Comparison of ENCODE assay signal across 1 cellular context in the genomic region with DNA sequence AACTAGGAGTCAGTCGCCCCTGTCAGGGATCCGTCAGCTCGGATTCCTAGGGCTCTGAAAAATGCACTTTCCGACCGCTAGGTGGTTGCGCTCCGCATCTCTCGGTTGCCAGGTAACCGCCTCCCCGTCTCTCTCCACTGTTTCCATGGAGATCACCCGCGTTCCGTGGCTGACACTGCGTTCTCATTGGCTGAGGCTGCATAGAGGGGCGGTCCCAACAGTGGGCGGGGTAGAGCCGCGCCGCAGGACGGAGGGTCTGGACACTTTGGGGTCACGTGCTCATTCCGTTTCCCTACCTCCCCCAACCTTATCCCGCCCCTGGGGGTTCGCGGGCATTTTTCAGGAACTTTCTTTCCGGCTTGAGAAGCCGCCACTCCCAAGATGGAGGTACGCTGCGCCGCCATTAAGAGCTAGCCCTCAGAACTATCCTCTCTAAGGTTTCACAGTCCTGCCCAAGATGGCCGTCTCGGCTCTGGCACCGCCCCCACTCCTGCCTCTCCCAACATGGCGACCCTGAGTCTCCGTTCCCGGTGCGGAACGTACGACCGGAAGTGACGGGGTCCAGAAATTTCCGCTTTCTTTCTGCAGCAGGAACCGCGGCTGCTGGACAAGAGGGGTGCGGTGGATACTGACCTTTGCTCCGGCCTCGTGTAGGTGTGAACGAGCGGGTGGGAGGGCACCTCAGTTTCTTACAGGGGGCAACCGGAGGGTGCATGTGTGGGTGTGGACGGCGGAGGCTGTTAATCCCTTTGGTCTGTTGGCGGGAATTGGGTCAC.
TF ChIP-seq lines count a peak whose summit lies in the region.

ODAD3 (minus strand) TSS at position 65 of the 776 bp plus-strand sequence. CDS start 105 bp downstream, outside the sequence.
A gene with protein sequence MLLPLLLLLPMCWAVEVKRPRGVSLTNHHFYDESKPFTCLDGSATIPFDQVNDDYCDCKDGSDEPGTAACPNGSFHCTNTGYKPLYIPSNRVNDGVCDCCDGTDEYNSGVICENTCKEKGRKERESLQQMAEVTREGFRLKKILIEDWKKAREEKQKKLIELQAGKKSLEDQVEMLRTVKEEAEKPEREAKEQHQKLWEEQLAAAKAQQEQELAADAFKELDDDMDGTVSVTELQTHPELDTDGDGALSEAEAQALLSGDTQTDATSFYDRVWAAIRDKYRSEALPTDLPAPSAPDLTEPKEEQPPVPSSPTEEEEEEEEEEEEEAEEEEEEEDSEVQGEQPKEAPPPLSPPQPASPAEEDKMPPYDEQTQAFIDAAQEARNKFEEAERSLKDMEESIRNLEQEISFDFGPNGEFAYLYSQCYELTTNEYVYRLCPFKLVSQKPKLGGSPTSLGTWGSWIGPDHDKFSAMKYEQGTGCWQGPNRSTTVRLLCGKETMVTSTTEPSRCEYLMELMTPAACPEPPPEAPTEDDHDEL (plus strand): TSS at position 579 of the 776 bp plus-strand sequence. CDS start 483 bp downstream, outside the sequence.

TF ChIP-seq in K562, 482 proteins besides CTCF, POLR2A, EP300 and RAD21 (continued from another document):
- TF ChIP-seq IRF1 (CRISPR knock-in tag; IDR thresholded peaks at IDR 0.05; ENCODE audit: borderline replicate concordance) = no peak
- TF ChIP-seq ARHGAP35 (IDR thresholded peaks at IDR 0.05; ENCODE audit: partially characterized antibody) = no peak
- no peak for TF ChIP-seq ZNF23 (CRISPR knock-in tag; IDR thresholded peaks at IDR 0.05)
- TF ChIP-seq, protein P1, sequence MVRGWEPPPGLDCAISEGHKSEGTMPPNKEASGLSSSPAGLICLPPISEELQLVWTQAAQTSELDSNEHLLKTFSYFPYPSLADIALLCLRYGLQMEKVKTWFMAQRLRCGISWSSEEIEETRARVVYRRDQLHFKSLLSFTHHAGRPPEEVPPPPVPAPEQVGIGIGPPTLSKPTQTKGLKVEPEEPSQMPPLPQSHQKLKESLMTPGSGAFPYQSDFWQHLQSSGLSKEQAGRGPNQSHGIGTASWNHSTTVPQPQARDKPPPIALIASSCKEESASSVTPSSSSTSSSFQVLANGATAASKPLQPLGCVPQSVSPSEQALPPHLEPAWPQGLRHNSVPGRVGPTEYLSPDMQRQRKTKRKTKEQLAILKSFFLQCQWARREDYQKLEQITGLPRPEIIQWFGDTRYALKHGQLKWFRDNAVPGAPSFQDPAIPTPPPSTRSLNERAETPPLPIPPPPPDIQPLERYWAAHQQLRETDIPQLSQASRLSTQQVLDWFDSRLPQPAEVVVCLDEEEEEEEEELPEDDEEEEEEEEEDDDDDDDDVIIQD (CRISPR knock-in tag; IDR thresholded peaks at IDR 0.05) = no peak
- TF ChIP-seq ZNF184 (CRISPR knock-in tag; IDR thresholded peaks at IDR 0.05) = no peak
- no peak for TF ChIP-seq THRAP3 (IDR thresholded peaks at IDR 0.05; ENCODE audit: borderline replicate concordance)
- no peak for TF ChIP-seq ZNF551 (CRISPR knock-in tag; IDR thresholded peaks at IDR 0.05)
- no peak for TF ChIP-seq EZH2 (IDR thresholded peaks at IDR 0.05; ENCODE audit: borderline replicate concordance, low read depth, low read length)
- TF ChIP-seq ZBTB5 (IDR thresholded peaks at IDR 0.05) = no peak
- TF ChIP-seq MAX (CRISPR knock-in tag; IDR thresholded peaks at IDR 0.05) = peak; percentile 61
- peak; percentile 90 for TF ChIP-seq ETV1 (tag; conservative IDR thresholded peaks at IDR 0.05; ENCODE audit: low read depth)
- TF ChIP-seq GABPB1 (CRISPR knock-in tag; IDR thresholded peaks at IDR 0.05) = peak; percentile 99
- 0 out of 2 replicates have a peak, but pooled peaks have one; percentile 33 for TF ChIP-seq FOXP1 (CRISPR knock-in tag; IDR thresholded peaks at IDR 0.05)
